Comparison of ENCODE assay signal across 8 cellular contexts in genomic region chr3:169769287-169770181, GRCh38. TPM values are rescaled to one million over a fixed set of nuclear protein-coding genes. Genes with fewer than 3 reads are reported as not detected.
DNase-seq lines count a peak whose midpoint lies in the region; ATAC-seq and TF ChIP-seq lines count a peak whose summit lies in the region.

TSS of gene ACTRT3 (minus strand) at chr3:169769561. CDS start at chr3:169769520, 41 bp downstream.

- peak within 1 kb of the TSS; percentile 24 for H3K4me3 Mint-ChIP-seq in Caco-2 (ENCODE audit: unreplicated experiment)

- H3K27ac Mint-ChIP-seq in Caco-2 (ENCODE audit: unreplicated experiment) = no peak within 1 kb of the TSS

- ATAC-seq in GM21529 (IDR thresholded peaks at IDR 0.05; ENCODE audit: unreplicated experiment) = peak; percentile 20

- no TSS peak for BruUV-seq in Caco-2 (replicated peaks; lab: Mats Ljungman, UMichigan)

- intact Hi-C loops in Caco-2 (cut with micrococcal nuclease; ENCODE audit: unreplicated experiment) = no loop called here

- H3K36me3 ChIP-seq in Caco-2 (ENCODE audit: control insufficient read depth, insufficient read depth, low read length) = no peaks in the 10 kb centered on the region

- no peak for TF ChIP-seq CTCF in Caco-2 (IDR thresholded peaks at IDR 0.05; ENCODE audit: insufficient read depth in 1 of 2, low read depth in 1 of 2, low read length in 1 of 2, severe bottlenecking in 1 of 2, unreplicated experiment in 1 of 2)
- no peak for TF ChIP-seq CTCF in LNCaP clone FGC (IDR thresholded peaks at IDR 0.05; ENCODE audit: control insufficient read depth, extremely low read depth, insufficient read depth)
- no peak for TF ChIP-seq CTCF in astrocyte of the spinal cord (IDR thresholded peaks at IDR 0.05; ENCODE audit: low read depth, low read length)
- TF ChIP-seq CTCF in retinal pigment epithelial cell (conservative IDR thresholded peaks at IDR 0.05; ENCODE audit: low read depth, low read length) = peak; percentile 3

- peaks cover 7% of the 10 kb centered on the region for H3K9me3 Mint-ChIP-seq in Caco-2 (ENCODE audit: unreplicated experiment)

- H3K4me3 ChIP-seq in Caco-2 (ENCODE audit: low read depth, low read length) (no peak within 1 kb of the TSS), LNCaP clone FGC (ENCODE audit: low read depth, low read length) (peak within 1 kb of the TSS; percentile 72), astrocyte of the spinal cord (ENCODE audit: low read depth, low read length) (peak within 1 kb of the TSS; percentile 58), retinal pigment epithelial cell (ENCODE audit: low read length) (peak within 1 kb of the TSS; percentile 90)

- POLR2A ChIA-PET in Caco-2 (lab: Charles Lee) = no interaction called here

- CTCF ChIA-PET in Caco-2 (lab: Charles Lee) = no interaction called here

- no peaks in the 10 kb centered on the region for H3K4me1 Mint-ChIP-seq in Caco-2 (ENCODE audit: low read depth, unreplicated experiment)

- DNase-seq in Caco-2 = no peak
- DNase-seq in LNCaP clone FGC (ENCODE audit: low read depth) = no peak
- peak; percentile 44 for DNase-seq in T-helper 9 cell
- DNase-seq in astrocyte of the spinal cord (ENCODE audit: low read depth, low spot score) = peak; percentile 70
- peak; percentile 25 for DNase-seq in iPS DF 4.7 (ENCODE audit: extremely low read depth, low spot score)
- DNase-seq in retinal pigment epithelial cell (ENCODE audit: low read depth) = no peak
- DNase-seq in NCI-H187 treated with DMSO at 0.1 percent for 48 hours (lab: John Stamatoyannopoulos, UW) = no peak

- in situ Hi-C loops in astrocyte of the spinal cord (cut with HindIII; ENCODE audit: low sequenced_read_pairs) = no loop called here

- no peaks in the 10 kb centered on the region for H3K9me3 ChIP-seq in Caco-2

- H3K36me3 Mint-ChIP-seq in Caco-2 (ENCODE audit: insufficient read depth, unreplicated experiment) = peaks cover 43% of the 10 kb centered on the region

- H3K27me3 Mint-ChIP-seq in Caco-2 (ENCODE audit: insufficient read depth, unreplicated experiment) = no peaks in the 10 kb centered on the region

- H3K4me1 ChIP-seq in Caco-2 = no peaks in the 10 kb centered on the region

- no peaks in the 10 kb centered on the region for H3K27me3 ChIP-seq in Caco-2 (replicated peaks; ENCODE audit: control insufficient read depth, insufficient read depth, low read length)

RNA-seq across cellular contexts. Expression of gene ACTRT3, which starts in this region (rescaled TPM):
- not detected in 2 replicates for total RNA-seq in Caco-2 (2022)

Comparison
In these comparisons a context has a peak if more than half of its experiments do, and no peak if none do; other contexts are left out.
1. DNase-seq: peak in T-helper 9 cell (single experiment), astrocyte of the spinal cord (single experiment) and iPS DF 4.7 (single experiment); none in Caco-2 (0 of 2), LNCaP clone FGC (single experiment), retinal pigment epithelial cell (single experiment) and NCI-H187 treated with DMSO at 0.1 percent for 48 hours (single experiment).